29 cellular contexts compared by ENCODE assay signal in genomic region chr3:8186213-8186612, GRCh38.
"Had no signal": no experiment of that assay in that cellular context is flagged by ENCODE, and none has a peak within 500 bp of the region (broad histone marks: within the 10 kb centered on the region; RNA-seq: fewer than 3 reads in every experiment).

No MANE protein-coding gene starts in this region.

- H3K27me3 ChIP-seq: brain microvascular endothelial cell, dorsolateral prefrontal cortex, esophagus muscularis mucosa, foreskin keratinocyte, gastroesophageal sphincter, heart right ventricle had no signal

- H3K27ac Mint-ChIP-seq: activated B cell treated with CpG ODN at 0.5 μM for 24 hours; activated CD8-positive, alpha-beta T cell treated with anti-CD3 and anti-CD28 coated beads for 36 hours; activated naive CD8-positive, alpha-beta T cell; activated T-helper 17 cell treated with anti-CD3 and anti-CD28 coated beads, Interleukin-2, amount 50 U/mL, for 72 hours; dendritic cell treated with granulocyte-macrophage colony-stimulating factor and Interleukin-4, amounts not matched to agents 40 ng/mL and 50 ng/mL, for 4 days had no signal

- H3K27ac ChIP-seq: brain microvascular endothelial cell, coronary artery, dorsolateral prefrontal cortex, esophagus muscularis mucosa, foreskin keratinocyte, gastroesophageal sphincter, heart right ventricle, VCaP had no signal

- H3K27me3 Mint-ChIP-seq: activated B cell treated with CpG ODN at 0.5 μM for 24 hours; activated CD8-positive, alpha-beta T cell treated with anti-CD3 and anti-CD28 coated beads for 36 hours; activated naive CD8-positive, alpha-beta T cell; activated T-helper 17 cell treated with anti-CD3 and anti-CD28 coated beads, Interleukin-2, amount 50 U/mL, for 72 hours; central memory CD8-positive, alpha-beta T cell; dendritic cell treated with granulocyte-macrophage colony-stimulating factor and Interleukin-4, amounts not matched to agents 40 ng/mL and 50 ng/mL, for 4 days had no signal

- H3K9me3 ChIP-seq: esophagus muscularis mucosa, gastroesophageal sphincter had no signal

- DNase-seq: activated B cell treated with CpG ODN at 0.5 μM for 24 hours; activated CD4-positive, alpha-beta T cell treated with anti-CD3 and anti-CD28 coated beads for 48 hours; activated CD4-positive, alpha-beta T cell treated with anti-CD3 and anti-CD28 coated beads, Interleukin-2, amount 50 U/mL, for 1 hour; activated CD4-positive, alpha-beta T cell treated with anti-CD3 and anti-CD28 coated beads, Interleukin-2, amount 50 U/mL, for 48 hours; activated CD8-positive, alpha-beta memory T cell treated with anti-CD3 and anti-CD28 coated beads for 24 hours; activated CD8-positive, alpha-beta T cell treated with anti-CD3 and anti-CD28 coated beads for 36 hours; activated effector memory CD4-positive, alpha-beta T cell treated with Interleukin-2 at 50 U/mL for 16 hours; activated gamma-delta T cell treated with Interleukin-2 at 50 U/mL for 16 hours; activated naive CD4-positive, alpha-beta T cell treated with anti-CD3 and anti-CD28 coated beads, Interleukin-2, amount 50 U/mL, for 16 hours; activated naive CD4-positive, alpha-beta T cell treated with Interleukin-2 at 50 U/mL for 16 hours; activated T-cell treated with anti-CD3 and anti-CD28 coated beads, Interleukin-2, amount 50 U/mL, for 4 hours; amniotic stem cell; anterior cingulate cortex; brain microvascular endothelial cell; dorsolateral prefrontal cortex; effector memory CD4-positive, alpha-beta T cell; erythroblast; foreskin keratinocyte; heart right ventricle; T-helper 2 cell had no signal

- H3K4me3 Mint-ChIP-seq: activated B cell treated with CpG ODN at 0.5 μM for 24 hours; activated CD8-positive, alpha-beta T cell treated with anti-CD3 and anti-CD28 coated beads for 36 hours; activated naive CD8-positive, alpha-beta T cell; activated T-cell treated with anti-CD3 and anti-CD28 coated beads, Interleukin-2, amount 50 U/mL, for 4 hours; activated T-helper 17 cell treated with anti-CD3 and anti-CD28 coated beads, Interleukin-2, amount 50 U/mL, for 72 hours; central memory CD8-positive, alpha-beta T cell; dendritic cell treated with granulocyte-macrophage colony-stimulating factor and Interleukin-4, amounts not matched to agents 40 ng/mL and 50 ng/mL, for 4 days had no signal

- H3K4me1 Mint-ChIP-seq: central memory CD8-positive, alpha-beta T cell had no signal

- H3K4me1 ChIP-seq: foreskin keratinocyte, gastroesophageal sphincter had no signal

- ATAC-seq: activated CD4-positive, CD25-positive, alpha-beta regulatory T cell treated with anti-CD3 and anti-CD28 coated beads, Interleukin-2, amount 50 U/mL, for 24 hours; activated CD8-positive, alpha-beta T cell treated with anti-CD3 and anti-CD28 coated beads for 36 hours; activated T-cell treated with anti-CD3 and anti-CD28 coated beads, Interleukin-2, amount 50 U/mL, for 4 hours; activated T-helper 17 cell treated with anti-CD3 and anti-CD28 coated beads, Interleukin-2, amount 50 U/mL, for 72 hours; foreskin keratinocyte; gastroesophageal sphincter; heart right ventricle had no signal

- H3K36me3 Mint-ChIP-seq: activated naive CD8-positive, alpha-beta T cell had no signal

- H3K36me3 ChIP-seq: brain microvascular endothelial cell, esophagus muscularis mucosa, gastroesophageal sphincter, heart right ventricle had no signal

- H3K4me3 ChIP-seq: coronary artery, dorsolateral prefrontal cortex, esophagus muscularis mucosa, gastroesophageal sphincter, heart right ventricle had no signal
